Comparison of ENCODE assay signal across 25 cellular contexts in genomic region chr4:80498725-80499124, GRCh38.
DNase-seq lines count a peak whose midpoint lies in the region; ATAC-seq, FAIRE-seq and TF ChIP-seq lines count a peak whose summit lies in the region.
"Had no signal": no experiment of that assay in that cellular context is flagged by ENCODE, and none has a peak within 500 bp of the region (broad histone marks: within the 10 kb centered on the region; RNA-seq: fewer than 3 reads in every experiment).

No MANE protein-coding gene starts in this region.

- H3K27ac ChIP-seq in K562 (ENCODE audit: extremely low read depth, low read depth, low read length), result no peak overlapping the region
- no peak overlapping the region for H3K27ac ChIP-seq in Peyer's patch
- H3K27ac ChIP-seq: A549; BLaER1 treated with 17β-estradiol and CSF1 and Interleukin-3, amounts not matched to agents 10 nM and 100 nM; GM23248 had no signal

- peaks cover 14% of the 10 kb centered on the region for H3K36me3 Mint-ChIP-seq in activated naive CD4-positive, alpha-beta T cell treated with anti-CD3 and anti-CD28 coated beads, Interleukin-2, amount 50 U/mL, for 24 hours
- peaks cover 23% of the 10 kb centered on the region for H3K36me3 Mint-ChIP-seq in activated naive CD4-positive, alpha-beta T cell treated with anti-CD3 and anti-CD28 coated beads, Interleukin-2, amount 10 ng/mL, durations not matched to agents 7 days and 5 days
- H3K36me3 Mint-ChIP-seq in naive thymus-derived CD8-positive, alpha-beta T cell, result peaks cover 5 to 40% (median 27%) of the 10 kb centered on the region in 3 donors
- H3K36me3 Mint-ChIP-seq: CD14-positive monocyte had no signal

- H3K4me2 ChIP-seq in K562 (ENCODE audit: insufficient read depth, low read length), result no peak overlapping the region
- H3K4me2 ChIP-seq: A549 had no signal

- no peaks in the 10 kb centered on the region for H3K9me3 ChIP-seq in K562 (replicated peaks; ENCODE audit: control insufficient read depth, insufficient read depth, low read depth, low read length)
- H3K9me3 ChIP-seq in Peyer's patch, result no peaks in the 10 kb centered on the region
- H3K9me3 ChIP-seq: A549, BE2C had no signal

- H3K27me3 ChIP-seq in K562 (ENCODE audit: control insufficient read depth in 2 of 2, insufficient read depth in 2 of 2, low read length in 2 of 2), result no peaks in the 10 kb centered on the region
- no peaks in the 10 kb centered on the region for H3K27me3 ChIP-seq in Peyer's patch
- H3K27me3 ChIP-seq: BE2C had no signal

- H3K4me1 Mint-ChIP-seq in activated naive CD4-positive, alpha-beta T cell treated with anti-CD3 and anti-CD28 coated beads, Interleukin-2, amount 50 U/mL, for 24 hours, result peaks cover 80% of the 10 kb centered on the region
- H3K4me1 Mint-ChIP-seq in activated naive CD4-positive, alpha-beta T cell treated with anti-CD3 and anti-CD28 coated beads, Interleukin-2, amount 10 ng/mL, durations not matched to agents 7 days and 5 days, result peaks cover 28% of the 10 kb centered on the region
- peaks cover 15 to 75% (median 71%) of the 10 kb centered on the region in 4 donors for H3K4me1 Mint-ChIP-seq in naive thymus-derived CD8-positive, alpha-beta T cell
- H3K4me1 Mint-ChIP-seq: CD14-positive monocyte had no signal

- H3K4me3 Mint-ChIP-seq in activated naive CD4-positive, alpha-beta T cell treated with anti-CD3 and anti-CD28 coated beads, Interleukin-2, amount 50 U/mL, for 24 hours, result no peak overlapping the region
- H3K4me3 Mint-ChIP-seq in activated naive CD4-positive, alpha-beta T cell treated with anti-CD3 and anti-CD28 coated beads, Interleukin-2, amount 10 ng/mL, durations not matched to agents 7 days and 5 days, result no peak overlapping the region
- peak overlapping the region in 1 of 10 donors; percentile 28 for H3K4me3 Mint-ChIP-seq in naive thymus-derived CD8-positive, alpha-beta T cell
- H3K4me3 Mint-ChIP-seq: CD14-positive monocyte; CD4-positive, alpha-beta T cell had no signal

- no peak for TF ChIP-seq CTCF in K562 (IDR thresholded peaks at IDR 0.05 in 2 of 3, conservative IDR thresholded peaks at IDR 0.05 in 1 of 3; ENCODE audit: insufficient read depth in 2 of 3, low read depth in 1 of 3, low read length in 3 of 3)
- no peak for TF ChIP-seq CTCF in Peyer's patch (IDR thresholded peaks at IDR 0.05)

- no peak overlapping the region for H3K4me3 ChIP-seq in K562
- H3K4me3 ChIP-seq in Peyer's patch, result no peak overlapping the region
- H3K4me3 ChIP-seq: A549; BLaER1 treated with 17β-estradiol and CSF1 and Interleukin-3, amounts not matched to agents 10 nM and 100 nM; GM12878; GM23248 had no signal

- H3K9ac ChIP-seq in K562 (ENCODE audit: insufficient read depth in 1 of 2, low read depth in 2 of 2, low read length in 2 of 2), result no peak overlapping the region
- H3K9ac ChIP-seq: BLaER1 treated with 17β-estradiol and CSF1 and Interleukin-3, amounts not matched to agents 10 nM and 100 nM; GM23248 had no signal

- peaks cover 26% of the 10 kb centered on the region for H3K9me3 Mint-ChIP-seq in activated naive CD4-positive, alpha-beta T cell treated with anti-CD3 and anti-CD28 coated beads, Interleukin-2, amount 50 U/mL, for 24 hours
- H3K9me3 Mint-ChIP-seq in activated naive CD4-positive, alpha-beta T cell treated with anti-CD3 and anti-CD28 coated beads, Interleukin-2, amount 10 ng/mL, durations not matched to agents 7 days and 5 days, result peaks cover 29% of the 10 kb centered on the region
- peaks cover 8 to 41% (median 24%) of the 10 kb centered on the region in 9 donors for H3K9me3 Mint-ChIP-seq in naive thymus-derived CD8-positive, alpha-beta T cell

- TF ChIP-seq POLR2A in K562 (conservative IDR thresholded peaks at IDR 0.05), result no peak
- no peak for TF ChIP-seq POLR2A in Peyer's patch (IDR thresholded peaks at IDR 0.05)

- H2AFZ ChIP-seq in K562 (ENCODE audit: low read depth, low read length), result no peak overlapping the region
- H2AFZ ChIP-seq: GM23248 had no signal

- H3K36me3 ChIP-seq in K562 (ENCODE audit: control insufficient read depth, insufficient read depth, low read length) (no peaks in the 10 kb centered on the region), Peyer's patch (no peaks in the 10 kb centered on the region)
- H3K36me3 ChIP-seq: BE2C had no signal

- H3K9me1 ChIP-seq in K562 (ENCODE audit: control insufficient read depth, insufficient read depth, low read length), result no peaks in the 10 kb centered on the region

- FAIRE-seq in K562 (lab: Jason Lieb, UNC), result no peak
- FAIRE-seq: A549, GM12878, GM19239, H1 had no signal

- ATAC-seq in K562, result no peak
- ATAC-seq in naive thymus-derived CD8-positive, alpha-beta T cell, result no peak
- ATAC-seq: A549, GM12878 had no signal

- H3K27ac Mint-ChIP-seq in activated naive CD4-positive, alpha-beta T cell treated with anti-CD3 and anti-CD28 coated beads, Interleukin-2, amount 50 U/mL, for 24 hours, result peak overlapping the region; percentile 4
- H3K27ac Mint-ChIP-seq in activated naive CD4-positive, alpha-beta T cell treated with anti-CD3 and anti-CD28 coated beads, Interleukin-2, amount 10 ng/mL, durations not matched to agents 7 days and 5 days, result no peak overlapping the region
- H3K27ac Mint-ChIP-seq in naive thymus-derived CD8-positive, alpha-beta T cell, result peak overlapping the region in 6 of 10 donors; percentile 27 to 56 (median 52)
- H3K27ac Mint-ChIP-seq: CD14-positive monocyte; CD4-positive, alpha-beta T cell had no signal

- no peaks in the 10 kb centered on the region for H3K4me1 ChIP-seq in K562 (replicated peaks in 1 of 2; ENCODE audit: control insufficient read depth in 2 of 2, insufficient read depth in 2 of 2, low read length in 2 of 2)
- H3K4me1 ChIP-seq in Peyer's patch, result no peaks in the 10 kb centered on the region
- H3K4me1 ChIP-seq: A549, BE2C had no signal

- H4K20me1 ChIP-seq in K562 (replicated peaks; ENCODE audit: control insufficient read depth, insufficient read depth, low read length), result no peaks in the 10 kb centered on the region
- H4K20me1 ChIP-seq: BLaER1 treated with 17β-estradiol and CSF1 and Interleukin-3, amounts not matched to agents 10 nM and 100 nM had no signal

- TF ChIP-seq RAD21 in K562 (CRISPR knock-in tag; conservative IDR thresholded peaks at IDR 0.05 in 1 of 2, IDR thresholded peaks at IDR 0.05 in 1 of 2), result no peak

- BruUV-seq in K562 (replicated peaks; lab: Mats Ljungman, UMichigan), result no TSS peak

- DNase-seq in activated naive CD4-positive, alpha-beta T cell treated with anti-CD3 and anti-CD28 coated beads, Interleukin-2, amount 10 ng/mL, durations not matched to agents 7 days and 5 days, result no peak
- no peak for DNase-seq in K562 (ENCODE audit: extremely low read depth in 1 of 4, low spot score in 3 of 4)
- DNase-seq in naive thymus-derived CD8-positive, alpha-beta T cell, result no peak
- DNase-seq in stimulated activated CD4-positive, alpha-beta T cell treated with anti-CD3 and anti-CD28 coated beads, Interleukin-2, amount 100 ng/mL, for 48 hours, result no peak
- DNase-seq in Peyer's patch, result no peak
- DNase-seq: 8988T; ACHN; AML-193; BE2C; Calu3; CD4-positive, alpha-beta T cell; COR-L47; DMS79; EL; GDM1; GM23248; H7; HCEC 1CT had no signal

- no peaks in the 10 kb centered on the region for H3K79me2 ChIP-seq in K562 (ENCODE audit: control insufficient read depth, insufficient read depth, low read length)

- intact Hi-C loops in K562 (cut with micrococcal nuclease), result no loop called here

- 8% methylated on average over 1 of the region's 1 CpG for WGBS in K562 (ENCODE audit: insufficient coverage, low coverage, missing lambda C conversion rate)

- POLR2A ChIA-PET in K562 (lab: Yijun Ruan, JAX), result no interaction called here
- POLR2A ChIA-PET in naive thymus-derived CD8-positive, alpha-beta T cell (lab: Charles Lee), result no interaction called here

- in situ Hi-C loops in K562 (cut with MboI), result no loop called here

- CTCF ChIA-PET in activated naive CD4-positive, alpha-beta T cell treated with anti-CD3 and anti-CD28 coated beads, Interleukin-2, amount 10 ng/mL, durations not matched to agents 7 days and 5 days (lab: Charles Lee), result no interaction called here
- CTCF ChIA-PET in K562 (lab: Yijun Ruan, JAX; ENCODE audit: low intra/inter-chr PET ratio), result no interaction called here

- no peaks in the 10 kb centered on the region for H3K27me3 Mint-ChIP-seq in activated naive CD4-positive, alpha-beta T cell treated with anti-CD3 and anti-CD28 coated beads, Interleukin-2, amount 50 U/mL, for 24 hours
- H3K27me3 Mint-ChIP-seq in activated naive CD4-positive, alpha-beta T cell treated with anti-CD3 and anti-CD28 coated beads, Interleukin-2, amount 10 ng/mL, durations not matched to agents 7 days and 5 days, result no peaks in the 10 kb centered on the region
- H3K27me3 Mint-ChIP-seq in naive thymus-derived CD8-positive, alpha-beta T cell, result no peaks in the 10 kb centered on the region
- H3K27me3 Mint-ChIP-seq: CD4-positive, alpha-beta T cell had no signal

- TF ChIP-seq EP300 in K562 (IDR thresholded peaks at IDR 0.05; ENCODE audit: low read length), result no peak

TF ChIP-seq in K562, 482 proteins besides CTCF, POLR2A, EP300 and RAD21:
- TF ChIP-seq SMC3 (conservative IDR thresholded peaks at IDR 0.05; ENCODE audit: insufficient read depth, low read depth, low read length), result no peak
- TF ChIP-seq RBM25 (IDR thresholded peaks at IDR 0.05; ENCODE audit: low read depth, low read length, severe bottlenecking), result peak; percentile 29
- TF ChIP-seq ZNF146 (CRISPR knock-in tag; IDR thresholded peaks at IDR 0.05; ENCODE audit: unreplicated experiment), result peak; percentile 91
